8 cellular contexts compared by ENCODE assay signal in the genomic region with DNA sequence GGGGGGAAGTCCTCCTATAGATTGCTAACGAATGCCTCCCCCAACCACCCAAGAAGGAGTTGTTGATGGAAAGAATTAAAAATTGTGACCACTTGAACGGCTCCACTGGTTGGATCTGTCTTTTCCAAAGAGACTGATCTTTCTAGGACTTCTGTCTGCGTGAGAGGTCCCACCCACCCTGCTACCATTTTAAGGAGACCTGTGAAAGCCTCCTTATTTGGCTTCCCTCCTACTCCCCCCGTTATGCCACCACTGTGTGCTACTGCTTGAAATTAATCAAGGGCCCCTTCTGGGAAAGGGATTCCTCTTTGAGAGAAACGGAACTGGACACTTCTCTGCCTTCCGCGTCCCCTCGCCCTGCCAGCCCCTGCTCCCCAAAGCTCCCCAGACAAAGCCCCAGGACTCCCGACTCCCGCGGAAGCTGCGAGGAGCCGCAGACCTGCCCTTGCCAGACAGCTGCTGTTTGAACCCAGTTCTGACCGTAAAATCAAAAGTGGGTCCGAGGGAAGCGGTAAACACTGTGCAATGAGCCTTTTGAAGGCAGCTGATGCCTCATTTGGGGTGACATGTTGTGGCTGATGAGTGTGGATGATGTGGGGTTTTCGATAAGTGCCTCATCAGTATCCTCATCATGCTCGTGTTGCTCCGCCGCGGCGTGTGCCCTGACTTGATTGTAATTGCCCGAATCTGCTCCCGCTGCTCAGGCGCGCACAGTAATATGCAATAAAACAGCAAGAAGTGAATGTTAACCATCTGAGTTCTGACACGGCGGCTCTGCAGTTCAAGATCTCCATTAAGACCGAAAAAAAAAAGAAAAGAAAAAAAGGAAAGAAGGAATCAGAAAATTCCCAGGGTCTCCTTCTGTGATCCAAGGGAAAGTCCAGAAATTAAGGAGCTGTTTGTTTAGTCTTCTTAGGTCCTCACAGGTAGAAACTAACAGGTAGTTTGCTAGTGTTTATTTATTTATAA. TPM values are rescaled to one million over a fixed set of nuclear protein-coding genes. Genes with fewer than 3 reads are reported as not detected.
DNase-seq lines count a peak whose midpoint lies in the region; ATAC-seq lines count a peak whose summit lies in the region.

No MANE protein-coding gene starts in this region.

- H3K27ac ChIP-seq in iPS DF 6.9 (ENCODE audit: low read length) = no peak overlapping the region

- H3K9me3 ChIP-seq in iPS DF 6.9 (ENCODE audit: control insufficient read depth, insufficient read depth, low read length) = no peaks in the 10 kb centered on the region

- H3K27me3 ChIP-seq in iPS DF 6.9 (ENCODE audit: control insufficient read depth, insufficient read depth, low read length) = peaks cover 6% of the 10 kb centered on the region

- H3K4me1 ChIP-seq in iPS DF 6.9 (ENCODE audit: control insufficient read depth, insufficient read depth, low read length) = peaks cover 14% of the 10 kb centered on the region; the same call in 1 of the 2 replicates

- DNase-seq in activated T-cell treated with anti-CD3 and anti-CD28 coated beads, Interleukin-2, amount 50 U/mL, for 4 hours = no peak
- DNase-seq in iPS DF 6.9 (ENCODE audit: low read depth, low spot score) (no peak), NCI-H510A treated with DMSO at 0.1 percent for 48 hours (lab: John Stamatoyannopoulos, UW) (no peak)
- peak; percentile 12 to 16 for DNase-seq in stimulated activated CD4-positive, alpha-beta T cell treated with anti-CD3 and anti-CD28 coated beads, Interleukin-4, amount 100 ng/mL, for 48 hours (ENCODE audit: low read depth in 2 of 2)

- H3K4me1 Mint-ChIP-seq in activated T-cell treated with anti-CD3 and anti-CD28 coated beads, Interleukin-2, amount 50 U/mL, for 4 hours (ENCODE audit: low read depth) = peaks cover 13% of the 10 kb centered on the region

- H3K4me3 ChIP-seq in iPS DF 6.9 (ENCODE audit: low read length) = peak overlapping the region; percentile 20; the same call in 1 of the 2 replicates

- H3K27me3 Mint-ChIP-seq in activated T-cell treated with anti-CD3 and anti-CD28 coated beads, Interleukin-2, amount 50 U/mL, for 4 hours (ENCODE audit: low read depth) = peaks cover 45% of the 10 kb centered on the region

- no peaks in the 10 kb centered on the region for H3K9me3 Mint-ChIP-seq in activated T-cell treated with anti-CD3 and anti-CD28 coated beads, Interleukin-2, amount 50 U/mL, for 4 hours

- no CpG with 5 or more reads among the region's 29 CpGs for WGBS in iPS DF 6.9 (ENCODE audit: insufficient coverage, insufficient read length)

- ATAC-seq in GM19025 (IDR thresholded peaks at IDR 0.05; ENCODE audit: low read depth, unreplicated experiment) (peak; percentile 46), GM19452 (IDR thresholded peaks at IDR 0.05; ENCODE audit: unreplicated experiment) (no peak), GM21576 (IDR thresholded peaks at IDR 0.05; ENCODE audit: unreplicated experiment) (no peak), GM18868 (IDR thresholded peaks at IDR 0.05; ENCODE audit: unreplicated experiment) (no peak)
- peak; percentile 90 to 92 for ATAC-seq in activated T-cell treated with anti-CD3 and anti-CD28 coated beads, Interleukin-2, amount 50 U/mL, for 4 hours

- no peaks in the 10 kb centered on the region for H3K36me3 ChIP-seq in iPS DF 6.9 (ENCODE audit: control insufficient read depth, insufficient read depth, low read length)

- peak overlapping the region; percentile 60 for H3K4me3 Mint-ChIP-seq in activated T-cell treated with anti-CD3 and anti-CD28 coated beads, Interleukin-2, amount 50 U/mL, for 4 hours

- no peaks in the 10 kb centered on the region for H3K36me3 Mint-ChIP-seq in activated T-cell treated with anti-CD3 and anti-CD28 coated beads, Interleukin-2, amount 50 U/mL, for 4 hours (ENCODE audit: insufficient read depth)

RNA-seq across cellular contexts. Expression of a gene that starts 48.2 kb away (rescaled TPM):
- 10 to 100 TPM; 40.2 to 46.0 (median 44.1) TPM for total RNA-seq in activated T-cell treated with anti-CD3 and anti-CD28 coated beads, Interleukin-2, amount 50 U/mL, for 4 hours

Comparison
In these comparisons a context has a peak if more than half of its experiments do, and no peak if none do; other contexts are left out.
1. ATAC-seq: peak in GM19025 (single experiment) and activated T-cell treated with anti-CD3 and anti-CD28 coated beads, Interleukin-2, amount 50 U/mL, for 4 hours (2 of 2); none in GM19452 (single experiment), GM21576 (single experiment) and GM18868 (single experiment).
2. DNase-seq: peak in stimulated activated CD4-positive, alpha-beta T cell treated with anti-CD3 and anti-CD28 coated beads, Interleukin-4, amount 100 ng/mL, for 48 hours (2 of 2); none in activated T-cell treated with anti-CD3 and anti-CD28 coated beads, Interleukin-2, amount 50 U/mL, for 4 hours (single experiment), iPS DF 6.9 (single experiment) and NCI-H510A treated with DMSO at 0.1 percent for 48 hours (single experiment).